6 cellular contexts compared by ENCODE assay signal in genomic region chr13:63094069-63094468, GRCh38.
"Had no signal": no experiment of that assay in that cellular context is flagged by ENCODE, and none has a peak within 500 bp of the region (broad histone marks: within the 10 kb centered on the region; RNA-seq: fewer than 3 reads in every experiment).

No MANE protein-coding gene starts in this region.

- H3K27me3 Mint-ChIP-seq: IgD-negative memory B cell had no signal

- H3K4me3 ChIP-seq: GM23248, HAP-1 had no signal

- H3K9me3 ChIP-seq: HAP-1 had no signal

- H3K4me1 ChIP-seq: HAP-1 had no signal

- H3K4me1 Mint-ChIP-seq: IgD-negative memory B cell had no signal

- H3K27ac ChIP-seq: GM23248 had no signal

- DNase-seq: GM23248, GOT3, H7, KBM-7 had no signal

- H3K4me3 Mint-ChIP-seq: IgD-negative memory B cell had no signal

- H3K36me3 ChIP-seq: HAP-1 had no signal

- H3K9ac ChIP-seq: GM23248 had no signal

- H3K36me3 Mint-ChIP-seq: IgD-negative memory B cell had no signal

- H2AFZ ChIP-seq: GM23248 had no signal

- H3K27ac Mint-ChIP-seq: IgD-negative memory B cell had no signal
